Comparison of ENCODE assay signal across 8 cellular contexts in genomic region chr4:88211473-88212252, GRCh38. TPM values are rescaled to one million over a fixed set of nuclear protein-coding genes. Genes with fewer than 3 reads are reported as not detected.
A peak's percentile ranks its signal among the peaks of the same experiment; 100 is the strongest.
DNase-seq lines count a peak whose midpoint lies in the region; ATAC-seq and TF ChIP-seq lines count a peak whose summit lies in the region.

No MANE protein-coding gene starts in this region.

- H3K4me1 ChIP-seq in GM23338 (ENCODE audit: insufficient read depth) = no peaks in the 10 kb centered on the region; the same call in 1 of the 2 replicates

- H3K27ac ChIP-seq in GM23338 (ENCODE audit: low read depth) = no peak overlapping the region

- CTCF ChIA-PET in activated CD8-positive, alpha-beta memory T cell treated with anti-CD3 and anti-CD28 coated beads, Interleukin-2, amount 10 ng/mL, durations not matched to agents 7 days and 5 days (lab: Charles Lee) = interaction anchor here (0.6 to 6.9 kb wide), 44 partner anchors 8 to 1518 kb away, joined by 3 to 64 read pairs (median 4); no protein-coding TSS in a partner anchor

- H3K9me2 ChIP-seq in GM23338 (ENCODE audit: insufficient read depth) = no peaks in the 10 kb centered on the region

- no peaks in the 10 kb centered on the region for H3K27me3 ChIP-seq in GM23338 (ENCODE audit: insufficient read depth)

- DNase-seq in activated CD8-positive, alpha-beta memory T cell treated with anti-CD3 and anti-CD28 coated beads, Interleukin-2, amount 10 ng/mL, durations not matched to agents 7 days and 5 days = peak; percentile 61
- no peak for DNase-seq in activated CD8-positive, alpha-beta memory T cell treated with anti-CD3 and anti-CD28 coated beads for 24 hours
- DNase-seq in GM23338 (ENCODE audit: low spot score) = peak; percentile 85
- peak; percentile 26 for DNase-seq in NCI-H2227 treated with DMSO at 0.1 percent for 48 hours (lab: John Stamatoyannopoulos, UW)
- DNase-seq in activated T-cell treated with anti-CD3 and anti-CD28 coated beads for 4 hours = peak; percentile 48
- peak; percentile 16 for DNase-seq in germinal center (ENCODE audit: low spot score)
- DNase-seq in putamen (ENCODE audit: low spot score) = peak; percentile 26

- H3K36me3 Mint-ChIP-seq in activated CD8-positive, alpha-beta memory T cell treated with anti-CD3 and anti-CD28 coated beads, Interleukin-2, amount 10 ng/mL, durations not matched to agents 7 days and 5 days = no peaks in the 10 kb centered on the region
- H3K36me3 Mint-ChIP-seq in GM23338 (ENCODE audit: low read depth) = no peaks in the 10 kb centered on the region

- TF ChIP-seq CTCF in GM23338 (conservative IDR thresholded peaks at IDR 0.05; ENCODE audit: low read depth in 2 of 2) = peak; percentile 73 to 93

- no peaks in the 10 kb centered on the region for H3F3A ChIP-seq in GM23338 (replicated peaks; ENCODE audit: low read depth)

- peaks cover 7% of the 10 kb centered on the region for H3K4me1 Mint-ChIP-seq in activated CD8-positive, alpha-beta memory T cell treated with anti-CD3 and anti-CD28 coated beads, Interleukin-2, amount 10 ng/mL, durations not matched to agents 7 days and 5 days
- no peaks in the 10 kb centered on the region; the same call in 2 of the 3 replicates for H3K4me1 Mint-ChIP-seq in GM23338

- H3K4me3 ChIP-seq in GM23338 = no peak overlapping the region

- H3K4me3 Mint-ChIP-seq in activated CD8-positive, alpha-beta memory T cell treated with anti-CD3 and anti-CD28 coated beads, Interleukin-2, amount 10 ng/mL, durations not matched to agents 7 days and 5 days = no peak overlapping the region
- no peak overlapping the region for H3K4me3 Mint-ChIP-seq in GM23338

- ATAC-seq in activated CD8-positive, alpha-beta memory T cell treated with anti-CD3 and anti-CD28 coated beads, Interleukin-2, amount 10 ng/mL, durations not matched to agents 7 days and 5 days = peak; percentile 53
- ATAC-seq in GM23338 = peak; percentile 86
- no peak for ATAC-seq in GM18520 (IDR thresholded peaks at IDR 0.05; ENCODE audit: unreplicated experiment)

- H2AFZ ChIP-seq in GM23338 = peak overlapping the region; percentile 19; the same call in 1 of the 2 replicates

- H3K4me2 ChIP-seq in GM23338 = no peak overlapping the region

- H3K79me2 ChIP-seq in GM23338 (replicated peaks; ENCODE audit: insufficient read depth) = no peaks in the 10 kb centered on the region

- no peaks in the 10 kb centered on the region for H3K9me3 Mint-ChIP-seq in activated CD8-positive, alpha-beta memory T cell treated with anti-CD3 and anti-CD28 coated beads, Interleukin-2, amount 10 ng/mL, durations not matched to agents 7 days and 5 days (ENCODE audit: low read depth)
- no peaks in the 10 kb centered on the region for H3K9me3 Mint-ChIP-seq in GM23338

- H3K27ac Mint-ChIP-seq in activated CD8-positive, alpha-beta memory T cell treated with anti-CD3 and anti-CD28 coated beads, Interleukin-2, amount 10 ng/mL, durations not matched to agents 7 days and 5 days = no peak overlapping the region
- no peak overlapping the region for H3K27ac Mint-ChIP-seq in GM23338

- H3K36me3 ChIP-seq in GM23338 (ENCODE audit: insufficient read depth) = no peaks in the 10 kb centered on the region

- no peaks in the 10 kb centered on the region for H4K20me1 ChIP-seq in GM23338 (replicated peaks; ENCODE audit: insufficient read depth)

- H3K27me3 Mint-ChIP-seq in activated CD8-positive, alpha-beta memory T cell treated with anti-CD3 and anti-CD28 coated beads, Interleukin-2, amount 10 ng/mL, durations not matched to agents 7 days and 5 days = peaks cover 10% of the 10 kb centered on the region
- peaks cover 2% of the 10 kb centered on the region for H3K27me3 Mint-ChIP-seq in GM23338 (ENCODE audit: insufficient read depth, low read depth, poor library complexity)

TF ChIP-seq in GM23338, 12 proteins besides CTCF, POLR2A, EP300 and RAD21 (continues in another document):
- TF ChIP-seq ZNF462 (CRISPR knock-in tag; IDR thresholded peaks at IDR 0.05) (no peak), EZH2 (IDR thresholded peaks at IDR 0.05; ENCODE audit: low read depth, unreplicated experiment) (no peak), JUNB (IDR thresholded peaks at IDR 0.05; ENCODE audit: unreplicated experiment) (no peak)
- TF ChIP-seq, protein P1, sequence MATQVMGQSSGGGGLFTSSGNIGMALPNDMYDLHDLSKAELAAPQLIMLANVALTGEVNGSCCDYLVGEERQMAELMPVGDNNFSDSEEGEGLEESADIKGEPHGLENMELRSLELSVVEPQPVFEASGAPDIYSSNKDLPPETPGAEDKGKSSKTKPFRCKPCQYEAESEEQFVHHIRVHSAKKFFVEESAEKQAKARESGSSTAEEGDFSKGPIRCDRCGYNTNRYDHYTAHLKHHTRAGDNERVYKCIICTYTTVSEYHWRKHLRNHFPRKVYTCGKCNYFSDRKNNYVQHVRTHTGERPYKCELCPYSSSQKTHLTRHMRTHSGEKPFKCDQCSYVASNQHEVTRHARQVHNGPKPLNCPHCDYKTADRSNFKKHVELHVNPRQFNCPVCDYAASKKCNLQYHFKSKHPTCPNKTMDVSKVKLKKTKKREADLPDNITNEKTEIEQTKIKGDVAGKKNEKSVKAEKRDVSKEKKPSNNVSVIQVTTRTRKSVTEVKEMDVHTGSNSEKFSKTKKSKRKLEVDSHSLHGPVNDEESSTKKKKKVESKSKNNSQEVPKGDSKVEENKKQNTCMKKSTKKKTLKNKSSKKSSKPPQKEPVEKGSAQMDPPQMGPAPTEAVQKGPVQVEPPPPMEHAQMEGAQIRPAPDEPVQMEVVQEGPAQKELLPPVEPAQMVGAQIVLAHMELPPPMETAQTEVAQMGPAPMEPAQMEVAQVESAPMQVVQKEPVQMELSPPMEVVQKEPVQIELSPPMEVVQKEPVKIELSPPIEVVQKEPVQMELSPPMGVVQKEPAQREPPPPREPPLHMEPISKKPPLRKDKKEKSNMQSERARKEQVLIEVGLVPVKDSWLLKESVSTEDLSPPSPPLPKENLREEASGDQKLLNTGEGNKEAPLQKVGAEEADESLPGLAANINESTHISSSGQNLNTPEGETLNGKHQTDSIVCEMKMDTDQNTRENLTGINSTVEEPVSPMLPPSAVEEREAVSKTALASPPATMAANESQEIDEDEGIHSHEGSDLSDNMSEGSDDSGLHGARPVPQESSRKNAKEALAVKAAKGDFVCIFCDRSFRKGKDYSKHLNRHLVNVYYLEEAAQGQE (IDR thresholded peaks at IDR 0.05; ENCODE audit: unreplicated experiment) = no peak

RNA-seq across cellular contexts. Expression of gene ABCG2, which starts 53.2 kb away (rescaled TPM):
- total RNA-seq in activated CD8-positive, alpha-beta memory T cell treated with anti-CD3 and anti-CD28 coated beads, Interleukin-2, amount 10 ng/mL, durations not matched to agents 7 days and 5 days = 1 to 10 TPM; 1.8 to 4.4 TPM
- total RNA-seq in GM23338 (2014; rRNA removed; shearing (Covaris generic)) = 6.1 and 10.6 TPM in 2 replicates
- 1.5 and 2.2 TPM in 2 replicates for polyA plus RNA-seq in GM23338 (2016; fragmentation: Nextera tagmentation; extraction: Ambion mirVana)
